Comparison of ENCODE assay signal across 16 cellular contexts in the genomic region with DNA sequence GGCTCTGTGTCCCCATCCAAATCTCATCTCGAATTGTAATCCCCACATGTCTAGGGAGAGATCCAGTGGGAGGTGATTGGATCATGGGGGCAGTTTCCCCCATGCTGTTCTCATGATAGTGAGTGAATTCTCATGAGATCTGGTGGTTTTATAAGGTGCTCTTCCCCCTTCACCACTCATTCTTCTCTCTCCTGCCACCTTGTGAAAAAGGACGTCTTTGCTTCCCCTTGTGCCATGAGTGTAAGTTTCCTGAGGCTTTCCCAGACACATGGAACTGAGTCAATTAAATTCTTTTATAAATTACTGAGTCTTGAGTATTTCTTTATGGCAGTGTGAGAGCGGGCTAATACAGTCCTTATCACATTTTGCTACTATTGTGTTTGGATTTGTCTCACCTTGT.
"Had no signal": no experiment of that assay in that cellular context is flagged by ENCODE, and none has a peak within 500 bp of the region (broad histone marks: within the 10 kb centered on the region; RNA-seq: fewer than 3 reads in every experiment).

No MANE protein-coding gene starts in this region.

- H3K4me3 ChIP-seq: colonic mucosa, heart left ventricle, mucosa of descending colon, sigmoid colon, skin epidermis had no signal

- H3K4me1 ChIP-seq: colonic mucosa, heart left ventricle, sigmoid colon had no signal

- H3K27ac Mint-ChIP-seq: naive thymus-derived CD8-positive, alpha-beta T cell; type B pancreatic cell had no signal

- H3K9me3 ChIP-seq: colonic mucosa, mucosa of descending colon, neutrophil, sigmoid colon had no signal

- H3K36me3 ChIP-seq: colonic mucosa, heart left ventricle, neutrophil, sigmoid colon had no signal

- H3K36me3 Mint-ChIP-seq: type B pancreatic cell had no signal

- DNase-seq: colonic mucosa; effector CD4-positive, alpha-beta T cell; heart left ventricle; hippocampal formation; kidney glomerular epithelial cell; mammary epithelial cell; mucosa of descending colon; naive thymus-derived CD8-positive, alpha-beta T cell; posterior cingulate gyrus; sigmoid colon; stimulated activated CD4-positive, alpha-beta T cell treated with anti-CD3 and anti-CD28 coated beads, Interleukin-2, amount 100 ng/mL, for 48 hours; stimulated activated naive CD4-positive, alpha-beta T cell treated with Interleukin-2 at 50 U/mL for 16 hours had no signal

- ATAC-seq: heart left ventricle; left lobe of liver; mucosa of descending colon; naive thymus-derived CD8-positive, alpha-beta T cell had no signal

- H3K27me3 ChIP-seq: colonic mucosa, heart left ventricle, neutrophil, sigmoid colon had no signal

- H3K27me3 Mint-ChIP-seq: naive thymus-derived CD8-positive, alpha-beta T cell; type B pancreatic cell had no signal

- H3K4me3 Mint-ChIP-seq: naive thymus-derived CD8-positive, alpha-beta T cell; type B pancreatic cell had no signal

- H3K27ac ChIP-seq: colonic mucosa, heart left ventricle, neutrophil, sigmoid colon, skin epidermis had no signal
